In the genomic region with DNA sequence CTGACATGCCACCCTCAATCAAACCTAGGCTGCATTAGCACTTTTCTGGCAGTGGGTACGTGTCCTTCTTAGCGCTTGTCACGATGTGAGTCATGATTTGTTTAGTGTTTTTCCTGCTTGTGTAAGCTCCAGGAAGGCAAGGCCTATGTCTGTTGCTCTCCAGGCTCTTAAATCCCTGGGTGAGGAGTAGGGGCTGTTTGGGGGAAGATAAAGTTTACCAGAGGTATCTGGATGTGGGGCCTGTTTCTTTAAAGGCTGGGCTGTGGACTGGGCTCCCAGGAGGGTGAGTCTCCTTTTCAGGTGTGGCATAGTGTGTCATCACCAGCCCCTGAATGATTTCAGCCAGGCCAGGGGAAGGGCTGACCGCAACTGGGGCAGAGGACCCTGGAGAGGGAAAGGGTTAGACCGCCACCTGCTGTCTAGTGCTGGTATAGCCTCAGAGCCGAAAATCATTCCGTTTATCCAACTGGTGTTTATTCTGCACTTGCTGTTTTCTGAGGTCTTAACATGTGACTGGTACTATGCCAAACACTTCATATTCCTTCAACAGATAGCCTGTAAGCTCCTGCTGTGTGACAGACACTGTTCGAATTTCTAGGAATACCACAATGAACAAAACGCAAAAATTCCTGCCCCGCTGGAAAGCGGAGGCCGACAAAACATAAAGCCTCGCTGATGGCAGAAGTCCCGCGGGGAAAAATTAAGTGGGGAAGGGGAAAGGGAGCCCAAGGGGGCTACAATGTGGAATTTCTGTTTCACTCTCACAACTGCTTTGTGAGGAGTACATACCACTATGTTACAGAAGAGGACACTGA, we compare ENCODE assay signal across 1 cellular context.
TF ChIP-seq lines count a peak whose summit lies in the region.

No MANE protein-coding gene starts in this region.

TF ChIP-seq in GM12878, 131 proteins besides CTCF, POLR2A, EP300 and RAD21 (continues in another document):
- TF ChIP-seq, protein P1, sequence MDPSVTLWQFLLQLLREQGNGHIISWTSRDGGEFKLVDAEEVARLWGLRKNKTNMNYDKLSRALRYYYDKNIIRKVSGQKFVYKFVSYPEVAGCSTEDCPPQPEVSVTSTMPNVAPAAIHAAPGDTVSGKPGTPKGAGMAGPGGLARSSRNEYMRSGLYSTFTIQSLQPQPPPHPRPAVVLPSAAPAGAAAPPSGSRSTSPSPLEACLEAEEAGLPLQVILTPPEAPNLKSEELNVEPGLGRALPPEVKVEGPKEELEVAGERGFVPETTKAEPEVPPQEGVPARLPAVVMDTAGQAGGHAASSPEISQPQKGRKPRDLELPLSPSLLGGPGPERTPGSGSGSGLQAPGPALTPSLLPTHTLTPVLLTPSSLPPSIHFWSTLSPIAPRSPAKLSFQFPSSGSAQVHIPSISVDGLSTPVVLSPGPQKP (IDR thresholded peaks at IDR 0.05; ENCODE audit: low read depth, low read length): no peak
- TF ChIP-seq NRF1 (conservative IDR thresholded peaks at IDR 0.05; ENCODE audit: low read depth, low read length): no peak
- no peak for TF ChIP-seq JUND (IDR thresholded peaks at IDR 0.05; ENCODE audit: low read depth, low read length)
- TF ChIP-seq MTA2 (IDR thresholded peaks at IDR 0.05; ENCODE audit: low read depth): no peak
- no peak for TF ChIP-seq EED (IDR thresholded peaks at IDR 0.05; ENCODE audit: low read depth)
- TF ChIP-seq ZBED1 (IDR thresholded peaks at IDR 0.05; ENCODE audit: borderline replicate concordance): no peak
- TF ChIP-seq GATAD2B (conservative IDR thresholded peaks at IDR 0.05; ENCODE audit: low read depth): peak; percentile 30; the same call in 1 of the 2 replicates
- TF ChIP-seq, protein P2, sequence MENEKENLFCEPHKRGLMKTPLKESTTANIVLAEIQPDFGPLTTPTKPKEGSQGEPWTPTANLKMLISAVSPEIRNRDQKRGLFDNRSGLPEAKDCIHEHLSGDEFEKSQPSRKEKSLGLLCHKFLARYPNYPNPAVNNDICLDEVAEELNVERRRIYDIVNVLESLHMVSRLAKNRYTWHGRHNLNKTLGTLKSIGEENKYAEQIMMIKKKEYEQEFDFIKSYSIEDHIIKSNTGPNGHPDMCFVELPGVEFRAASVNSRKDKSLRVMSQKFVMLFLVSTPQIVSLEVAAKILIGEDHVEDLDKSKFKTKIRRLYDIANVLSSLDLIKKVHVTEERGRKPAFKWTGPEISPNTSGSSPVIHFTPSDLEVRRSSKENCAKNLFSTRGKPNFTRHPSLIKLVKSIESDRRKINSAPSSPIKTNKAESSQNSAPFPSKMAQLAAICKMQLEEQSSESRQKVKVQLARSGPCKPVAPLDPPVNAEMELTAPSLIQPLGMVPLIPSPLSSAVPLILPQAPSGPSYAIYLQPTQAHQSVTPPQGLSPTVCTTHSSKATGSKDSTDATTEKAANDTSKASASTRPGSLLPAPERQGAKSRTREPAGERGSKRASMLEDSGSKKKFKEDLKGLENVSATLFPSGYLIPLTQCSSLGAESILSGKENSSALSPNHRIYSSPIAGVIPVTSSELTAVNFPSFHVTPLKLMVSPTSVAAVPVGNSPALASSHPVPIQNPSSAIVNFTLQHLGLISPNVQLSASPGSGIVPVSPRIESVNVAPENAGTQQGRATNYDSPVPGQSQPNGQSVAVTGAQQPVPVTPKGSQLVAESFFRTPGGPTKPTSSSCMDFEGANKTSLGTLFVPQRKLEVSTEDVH (IDR thresholded peaks at IDR 0.05; ENCODE audit: low read depth, partially characterized antibody): no peak
- TF ChIP-seq ZNF622 (IDR thresholded peaks at IDR 0.05): no peak
- TF ChIP-seq, protein P3, sequence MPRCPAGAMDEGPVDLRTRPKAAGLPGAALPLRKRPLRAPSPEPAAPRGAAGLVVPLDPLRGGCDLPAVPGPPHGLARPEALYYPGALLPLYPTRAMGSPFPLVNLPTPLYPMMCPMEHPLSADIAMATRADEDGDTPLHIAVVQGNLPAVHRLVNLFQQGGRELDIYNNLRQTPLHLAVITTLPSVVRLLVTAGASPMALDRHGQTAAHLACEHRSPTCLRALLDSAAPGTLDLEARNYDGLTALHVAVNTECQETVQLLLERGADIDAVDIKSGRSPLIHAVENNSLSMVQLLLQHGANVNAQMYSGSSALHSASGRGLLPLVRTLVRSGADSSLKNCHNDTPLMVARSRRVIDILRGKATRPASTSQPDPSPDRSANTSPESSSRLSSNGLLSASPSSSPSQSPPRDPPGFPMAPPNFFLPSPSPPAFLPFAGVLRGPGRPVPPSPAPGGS (IDR thresholded peaks at IDR 0.05; ENCODE audit: borderline replicate concordance, insufficient read depth, low read depth, low read length, poor library complexity, severe bottlenecking): no peak
- TF ChIP-seq PML (IDR thresholded peaks at IDR 0.05; ENCODE audit: low read length): no peak
- TF ChIP-seq, protein P4, sequence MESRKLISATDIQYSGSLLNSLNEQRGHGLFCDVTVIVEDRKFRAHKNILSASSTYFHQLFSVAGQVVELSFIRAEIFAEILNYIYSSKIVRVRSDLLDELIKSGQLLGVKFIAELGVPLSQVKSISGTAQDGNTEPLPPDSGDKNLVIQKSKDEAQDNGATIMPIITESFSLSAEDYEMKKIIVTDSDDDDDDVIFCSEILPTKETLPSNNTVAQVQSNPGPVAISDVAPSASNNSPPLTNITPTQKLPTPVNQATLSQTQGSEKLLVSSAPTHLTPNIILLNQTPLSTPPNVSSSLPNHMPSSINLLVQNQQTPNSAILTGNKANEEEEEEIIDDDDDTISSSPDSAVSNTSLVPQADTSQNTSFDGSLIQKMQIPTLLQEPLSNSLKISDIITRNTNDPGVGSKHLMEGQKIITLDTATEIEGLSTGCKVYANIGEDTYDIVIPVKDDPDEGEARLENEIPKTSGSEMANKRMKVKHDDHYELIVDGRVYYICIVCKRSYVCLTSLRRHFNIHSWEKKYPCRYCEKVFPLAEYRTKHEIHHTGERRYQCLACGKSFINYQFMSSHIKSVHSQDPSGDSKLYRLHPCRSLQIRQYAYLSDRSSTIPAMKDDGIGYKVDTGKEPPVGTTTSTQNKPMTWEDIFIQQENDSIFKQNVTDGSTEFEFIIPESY (IDR thresholded peaks at IDR 0.05): no peak
- TF ChIP-seq YY1 (IDR thresholded peaks at IDR 0.05; ENCODE audit: low read depth, low read length): 0 out of 2 replicates have a peak, but pooled peaks have one; percentile 12
- no peak for TF ChIP-seq POLR2AphosphoS5 (IDR thresholded peaks at IDR 0.05; ENCODE audit: low read length)
- no peak for TF ChIP-seq CBX3 (IDR thresholded peaks at IDR 0.05; ENCODE audit: borderline replicate concordance, low read depth)
- TF ChIP-seq SIN3A (IDR thresholded peaks at IDR 0.05; ENCODE audit: low read depth, low read length): no peak
- TF ChIP-seq, protein P5, sequence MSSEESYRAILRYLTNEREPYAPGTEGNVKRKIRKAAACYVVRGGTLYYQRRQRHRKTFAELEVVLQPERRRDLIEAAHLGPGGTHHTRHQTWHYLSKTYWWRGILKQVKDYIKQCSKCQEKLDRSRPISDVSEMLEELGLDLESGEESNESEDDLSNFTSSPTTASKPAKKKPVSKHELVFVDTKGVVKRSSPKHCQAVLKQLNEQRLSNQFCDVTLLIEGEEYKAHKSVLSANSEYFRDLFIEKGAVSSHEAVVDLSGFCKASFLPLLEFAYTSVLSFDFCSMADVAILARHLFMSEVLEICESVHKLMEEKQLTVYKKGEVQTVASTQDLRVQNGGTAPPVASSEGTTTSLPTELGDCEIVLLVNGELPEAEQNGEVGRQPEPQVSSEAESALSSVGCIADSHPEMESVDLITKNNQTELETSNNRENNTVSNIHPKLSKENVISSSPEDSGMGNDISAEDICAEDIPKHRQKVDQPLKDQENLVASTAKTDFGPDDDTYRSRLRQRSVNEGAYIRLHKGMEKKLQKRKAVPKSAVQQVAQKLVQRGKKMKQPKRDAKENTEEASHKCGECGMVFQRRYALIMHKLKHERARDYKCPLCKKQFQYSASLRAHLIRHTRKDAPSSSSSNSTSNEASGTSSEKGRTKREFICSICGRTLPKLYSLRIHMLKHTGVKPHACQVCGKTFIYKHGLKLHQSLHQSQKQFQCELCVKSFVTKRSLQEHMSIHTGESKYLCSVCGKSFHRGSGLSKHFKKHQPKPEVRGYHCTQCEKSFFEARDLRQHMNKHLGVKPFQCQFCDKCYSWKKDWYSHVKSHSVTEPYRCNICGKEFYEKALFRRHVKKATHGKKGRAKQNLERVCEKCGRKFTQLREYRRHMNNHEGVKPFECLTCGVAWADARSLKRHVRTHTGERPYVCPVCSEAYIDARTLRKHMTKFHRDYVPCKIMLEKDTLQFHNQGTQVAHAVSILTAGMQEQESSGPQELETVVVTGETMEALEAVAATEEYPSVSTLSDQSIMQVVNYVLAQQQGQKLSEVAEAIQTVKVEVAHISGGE (CRISPR knock-in tag; IDR thresholded peaks at IDR 0.05): no peak
- TF ChIP-seq NR2C1 (IDR thresholded peaks at IDR 0.05): no peak
- no peak for TF ChIP-seq RBBP5 (conservative IDR thresholded peaks at IDR 0.05)
- TF ChIP-seq, protein P6, sequence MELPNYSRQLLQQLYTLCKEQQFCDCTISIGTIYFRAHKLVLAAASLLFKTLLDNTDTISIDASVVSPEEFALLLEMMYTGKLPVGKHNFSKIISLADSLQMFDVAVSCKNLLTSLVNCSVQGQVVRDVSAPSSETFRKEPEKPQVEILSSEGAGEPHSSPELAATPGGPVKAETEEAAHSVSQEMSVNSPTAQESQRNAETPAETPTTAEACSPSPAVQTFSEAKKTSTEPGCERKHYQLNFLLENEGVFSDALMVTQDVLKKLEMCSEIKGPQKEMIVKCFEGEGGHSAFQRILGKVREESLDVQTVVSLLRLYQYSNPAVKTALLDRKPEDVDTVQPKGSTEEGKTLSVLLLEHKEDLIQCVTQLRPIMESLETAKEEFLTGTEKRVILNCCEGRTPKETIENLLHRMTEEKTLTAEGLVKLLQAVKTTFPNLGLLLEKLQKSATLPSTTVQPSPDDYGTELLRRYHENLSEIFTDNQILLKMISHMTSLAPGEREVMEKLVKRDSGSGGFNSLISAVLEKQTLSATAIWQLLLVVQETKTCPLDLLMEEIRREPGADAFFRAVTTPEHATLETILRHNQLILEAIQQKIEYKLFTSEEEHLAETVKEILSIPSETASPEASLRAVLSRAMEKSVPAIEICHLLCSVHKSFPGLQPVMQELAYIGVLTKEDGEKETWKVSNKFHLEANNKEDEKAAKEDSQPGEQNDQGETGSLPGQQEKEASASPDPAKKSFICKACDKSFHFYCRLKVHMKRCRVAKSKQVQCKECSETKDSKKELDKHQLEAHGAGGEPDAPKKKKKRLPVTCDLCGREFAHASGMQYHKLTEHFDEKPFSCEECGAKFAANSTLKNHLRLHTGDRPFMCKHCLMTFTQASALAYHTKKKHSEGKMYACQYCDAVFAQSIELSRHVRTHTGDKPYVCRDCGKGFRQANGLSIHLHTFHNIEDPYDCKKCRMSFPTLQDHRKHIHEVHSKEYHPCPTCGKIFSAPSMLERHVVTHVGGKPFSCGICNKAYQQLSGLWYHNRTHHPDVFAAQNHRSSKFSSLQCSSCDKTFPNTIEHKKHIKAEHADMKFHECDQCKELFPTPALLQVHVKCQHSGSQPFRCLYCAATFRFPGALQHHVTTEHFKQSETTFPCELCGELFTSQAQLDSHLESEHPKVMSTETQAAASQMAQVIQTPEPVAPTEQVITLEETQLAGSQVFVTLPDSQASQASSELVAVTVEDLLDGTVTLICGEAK (IDR thresholded peaks at IDR 0.05; ENCODE audit: borderline replicate concordance): no peak
- no peak for TF ChIP-seq GABPA (IDR thresholded peaks at IDR 0.05; ENCODE audit: low read depth)
- no peak for TF ChIP-seq ETV6 (conservative IDR thresholded peaks at IDR 0.05 in 1 of 2, IDR thresholded peaks at IDR 0.05 in 1 of 2; ENCODE audit: borderline replicate concordance in 1 of 2, low read depth in 1 of 2)
- TF ChIP-seq, protein P7, sequence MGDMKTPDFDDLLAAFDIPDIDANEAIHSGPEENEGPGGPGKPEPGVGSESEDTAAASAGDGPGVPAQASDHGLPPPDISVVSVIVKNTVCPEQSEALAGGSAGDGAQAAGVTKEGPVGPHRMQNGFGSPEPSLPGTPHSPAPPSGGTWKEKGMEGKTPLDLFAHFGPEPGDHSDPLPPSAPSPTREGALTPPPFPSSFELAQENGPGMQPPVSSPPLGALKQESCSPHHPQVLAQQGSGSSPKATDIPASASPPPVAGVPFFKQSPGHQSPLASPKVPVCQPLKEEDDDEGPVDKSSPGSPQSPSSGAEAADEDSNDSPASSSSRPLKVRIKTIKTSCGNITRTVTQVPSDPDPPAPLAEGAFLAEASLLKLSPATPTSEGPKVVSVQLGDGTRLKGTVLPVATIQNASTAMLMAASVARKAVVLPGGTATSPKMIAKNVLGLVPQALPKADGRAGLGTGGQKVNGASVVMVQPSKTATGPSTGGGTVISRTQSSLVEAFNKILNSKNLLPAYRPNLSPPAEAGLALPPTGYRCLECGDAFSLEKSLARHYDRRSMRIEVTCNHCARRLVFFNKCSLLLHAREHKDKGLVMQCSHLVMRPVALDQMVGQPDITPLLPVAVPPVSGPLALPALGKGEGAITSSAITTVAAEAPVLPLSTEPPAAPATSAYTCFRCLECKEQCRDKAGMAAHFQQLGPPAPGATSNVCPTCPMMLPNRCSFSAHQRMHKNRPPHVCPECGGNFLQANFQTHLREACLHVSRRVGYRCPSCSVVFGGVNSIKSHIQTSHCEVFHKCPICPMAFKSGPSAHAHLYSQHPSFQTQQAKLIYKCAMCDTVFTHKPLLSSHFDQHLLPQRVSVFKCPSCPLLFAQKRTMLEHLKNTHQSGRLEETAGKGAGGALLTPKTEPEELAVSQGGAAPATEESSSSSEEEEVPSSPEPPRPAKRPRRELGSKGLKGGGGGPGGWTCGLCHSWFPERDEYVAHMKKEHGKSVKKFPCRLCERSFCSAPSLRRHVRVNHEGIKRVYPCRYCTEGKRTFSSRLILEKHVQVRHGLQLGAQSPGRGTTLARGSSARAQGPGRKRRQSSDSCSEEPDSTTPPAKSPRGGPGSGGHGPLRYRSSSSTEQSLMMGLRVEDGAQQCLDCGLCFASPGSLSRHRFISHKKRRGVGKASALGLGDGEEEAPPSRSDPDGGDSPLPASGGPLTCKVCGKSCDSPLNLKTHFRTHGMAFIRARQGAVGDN (IDR thresholded peaks at IDR 0.05): no peak
- no peak for TF ChIP-seq ZNF274 (IDR thresholded peaks at IDR 0.05; ENCODE audit: insufficient read depth, insufficient read length)
- TF ChIP-seq CEBPB (IDR thresholded peaks at IDR 0.05; ENCODE audit: borderline replicate concordance in 1 of 2, low read depth in 2 of 2, low read length in 2 of 2): no peak
- TF ChIP-seq ATF7 (IDR thresholded peaks at IDR 0.05; ENCODE audit: low read depth): peak; percentile 52
- no peak for TF ChIP-seq NFXL1 (IDR thresholded peaks at IDR 0.05; ENCODE audit: borderline replicate concordance)
- TF ChIP-seq STAT1 (conservative IDR thresholded peaks at IDR 0.05): no peak
- no peak for TF ChIP-seq YBX1 (IDR thresholded peaks at IDR 0.05)
- TF ChIP-seq SREBF1 (IDR thresholded peaks at IDR 0.05; ENCODE audit: low read length): no peak
- TF ChIP-seq PAX5 (IDR thresholded peaks at IDR 0.05; ENCODE audit: borderline replicate concordance, low read depth, low read length): no peak
- no peak for TF ChIP-seq CHD2 (IDR thresholded peaks at IDR 0.05; ENCODE audit: borderline replicate concordance, low read depth, low read length)
- TF ChIP-seq CHD4 (IDR thresholded peaks at IDR 0.05): no peak
- peak; percentile 56 for TF ChIP-seq KLF5 (IDR thresholded peaks at IDR 0.05; ENCODE audit: partially characterized antibody)
- no peak for TF ChIP-seq SREBF2 (IDR thresholded peaks at IDR 0.05; ENCODE audit: low read length)
- no peak for TF ChIP-seq NFYA (IDR thresholded peaks at IDR 0.05; ENCODE audit: borderline replicate concordance, low read depth, low read length)
- TF ChIP-seq WRNIP1 (IDR thresholded peaks at IDR 0.05; ENCODE audit: borderline replicate concordance, low read depth, low read length): peak; percentile 18; the same call in 1 of the 2 replicates
